Comparison of ENCODE assay signal across 18 cellular contexts in the genomic region with DNA sequence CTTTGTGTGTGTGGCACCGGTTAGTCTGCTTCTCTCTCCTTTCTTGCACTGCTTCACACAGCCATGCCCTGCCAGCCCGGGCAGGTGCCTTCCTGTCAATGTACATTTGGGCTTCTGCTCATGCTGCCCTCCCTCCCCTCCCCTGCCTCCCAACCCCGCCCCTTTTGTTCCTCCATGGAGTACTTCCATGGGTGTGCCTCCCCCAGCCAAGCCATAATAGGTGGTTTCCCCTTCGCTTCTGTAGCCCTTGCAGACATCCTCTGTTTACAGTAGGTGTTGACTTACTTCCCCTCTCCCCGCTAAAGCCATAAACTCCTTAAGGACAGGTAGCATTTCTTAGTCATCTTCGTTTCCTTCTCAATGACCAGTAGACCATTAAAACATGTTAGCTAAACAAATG. TPM values are rescaled to one million over a fixed set of nuclear protein-coding genes. Genes with fewer than 3 reads are reported as not detected.
DNase-seq lines count a peak whose midpoint lies in the region; ATAC-seq and TF ChIP-seq lines count a peak whose summit lies in the region.
"Had no signal": no experiment of that assay in that cellular context is flagged by ENCODE, and none has a peak within 500 bp of the region (broad histone marks: within the 10 kb centered on the region; RNA-seq: fewer than 3 reads in every experiment).

No MANE protein-coding gene starts in this region.

- CTCF ChIA-PET in WTC11 (lab: Charles Lee) (interaction anchor here (1.2 to 1.3 kb wide), 2 partner anchors 150 to 177 kb away, joined by 3 to 6 read pairs; no protein-coding TSS in a partner anchor), PC-9 (lab: Charles Lee) (no interaction called here)

- no peak for TF ChIP-seq CTCF in WTC11 (IDR thresholded peaks at IDR 0.05)
- no peak for TF ChIP-seq CTCF in mesothelial cell of epicardium (IDR thresholded peaks at IDR 0.05; ENCODE audit: unreplicated experiment)
- TF ChIP-seq CTCF in suprapubic skin (IDR thresholded peaks at IDR 0.05), result no peak
- TF ChIP-seq CTCF in vagina (IDR thresholded peaks at IDR 0.05), result no peak
- TF ChIP-seq CTCF in PC-9 (conservative IDR thresholded peaks at IDR 0.05), result no peak

- H2AFZ ChIP-seq in PC-9, result no peak overlapping the region

- no peaks in the 10 kb centered on the region for H3K27me3 Mint-ChIP-seq in WTC11 (ENCODE audit: low read depth)
- H3K27me3 Mint-ChIP-seq in mesothelial cell of epicardium (ENCODE audit: low read depth), result no peaks in the 10 kb centered on the region
- H3K27me3 Mint-ChIP-seq: effector memory CD8-positive, alpha-beta T cell; naive thymus-derived CD4-positive, alpha-beta T cell; stimulated activated naive B cell treated with anti-CD40 and anti-IgM and Interleukin-4, amounts not matched to agents 10 μg/mL and 1 μg/mL and 100 μg/mL, for 72 hours had no signal

- TF ChIP-seq EP300 in suprapubic skin (IDR thresholded peaks at IDR 0.05), result no peak

- POLR2A ChIA-PET in WTC11 (lab: Charles Lee) (no interaction called here), PC-9 (lab: Charles Lee; ENCODE audit: unreplicated experiment) (no interaction called here)

- no peak overlapping the region for H3K4me2 ChIP-seq in PC-9
- H3K4me2 ChIP-seq: smooth muscle cell had no signal

- H3K27ac Mint-ChIP-seq in WTC11 (peak overlapping the region; percentile 52), mesothelial cell of epicardium (peak overlapping the region; percentile 34)
- H3K27ac Mint-ChIP-seq: naive thymus-derived CD4-positive, alpha-beta T cell; stimulated activated naive B cell treated with anti-CD40 and anti-IgM and Interleukin-4, amounts not matched to agents 10 μg/mL and 1 μg/mL and 100 μg/mL, for 72 hours had no signal

- H3K4me3 Mint-ChIP-seq in WTC11, result no peak overlapping the region
- no peak overlapping the region for H3K4me3 Mint-ChIP-seq in mesothelial cell of epicardium
- H3K4me3 Mint-ChIP-seq: activated T-cell treated with anti-CD3 and anti-CD28 coated beads, Interleukin-2, amount 50 U/mL, for 4 hours; effector memory CD8-positive, alpha-beta T cell; naive thymus-derived CD4-positive, alpha-beta T cell; stimulated activated naive B cell treated with anti-CD40 and anti-IgM and Interleukin-4, amounts not matched to agents 10 μg/mL and 1 μg/mL and 100 μg/mL, for 72 hours had no signal

- H3K36me3 ChIP-seq in suprapubic skin, result peaks cover 99% of the 10 kb centered on the region
- peaks cover 0 to 89% of the 10 kb centered on the region in 2 donors for H3K36me3 ChIP-seq in vagina
- H3K36me3 ChIP-seq in PC-9 (ENCODE audit: low read depth), result peaks cover 28% of the 10 kb centered on the region

- H3K4me3 ChIP-seq in suprapubic skin (no peak overlapping the region), vagina (no peak overlapping the region), PC-9 (no peak overlapping the region)
- H3K4me3 ChIP-seq: SK-N-MC, smooth muscle cell had no signal

- no peak for TF ChIP-seq POLR2A in suprapubic skin (IDR thresholded peaks at IDR 0.05)
- TF ChIP-seq POLR2A in vagina (IDR thresholded peaks at IDR 0.05), result no peak

- WGBS in suprapubic skin, result 50% methylated on average over 6 of the region's 6 CpGs

- no peaks in the 10 kb centered on the region for H3K9me2 ChIP-seq in PC-9 (ENCODE audit: insufficient read depth)

- intact Hi-C loops in vagina (cut with DNase I) (no loop called here), PC-9 (cut with micrococcal nuclease; ENCODE audit: unreplicated experiment) (no loop called here)

- H4K20me1 ChIP-seq in PC-9 (ENCODE audit: insufficient read depth), result no peaks in the 10 kb centered on the region

- H3K9me3 Mint-ChIP-seq in WTC11, result no peaks in the 10 kb centered on the region
- no peaks in the 10 kb centered on the region for H3K9me3 Mint-ChIP-seq in mesothelial cell of epicardium
- H3K9me3 Mint-ChIP-seq: activated T-cell treated with anti-CD3 and anti-CD28 coated beads, Interleukin-2, amount 50 U/mL, for 4 hours; effector memory CD8-positive, alpha-beta T cell; stimulated activated naive B cell treated with anti-CD40 and anti-IgM and Interleukin-4, amounts not matched to agents 10 μg/mL and 1 μg/mL and 100 μg/mL, for 72 hours had no signal

- H3K4me1 ChIP-seq in suprapubic skin (peaks cover 10% of the 10 kb centered on the region), vagina (no peaks in the 10 kb centered on the region), PC-9 (replicated peaks; ENCODE audit: insufficient read depth) (no peaks in the 10 kb centered on the region)

- H3K9me3 ChIP-seq in suprapubic skin (no peaks in the 10 kb centered on the region), vagina (no peaks in the 10 kb centered on the region), PC-9 (ENCODE audit: insufficient read depth, low read depth) (no peaks in the 10 kb centered on the region)

- H3K4me1 Mint-ChIP-seq in WTC11 (no peaks in the 10 kb centered on the region; the same call in 1 of the 2 replicates), mesothelial cell of epicardium (no peaks in the 10 kb centered on the region)

- peaks cover 50% of the 10 kb centered on the region for H3K36me3 Mint-ChIP-seq in WTC11
- H3K36me3 Mint-ChIP-seq in mesothelial cell of epicardium, result peaks cover 46% of the 10 kb centered on the region

- DNase-seq in NCI-H1417 (lab: John Stamatoyannopoulos, UW) (peak; percentile 42 to 69 (median 54)), NCI-H1417 treated with DMSO at 0.1 percent for 48 hours (lab: John Stamatoyannopoulos, UW) (no peak), LoVo (ENCODE audit: low spot score) (peak; percentile 9), WTC11 (ENCODE audit: low spot score) (no peak), mesothelial cell of epicardium (ENCODE audit: low spot score in 2 of 2, unreplicated experiment in 2 of 2) (no peak), suprapubic skin (ENCODE audit: low spot score in 2 of 2) (no peak), vagina (ENCODE audit: extremely low spot score in 2 of 2) (no peak), PC-9 (no peak)
- DNase-seq: 8988T; activated T-cell treated with anti-CD3 and anti-CD28 coated beads, Interleukin-2, amount 50 U/mL, for 4 hours; effector memory CD8-positive, alpha-beta T cell; naive thymus-derived CD4-positive, alpha-beta T cell; NCI-H345; stimulated activated naive B cell treated with anti-CD40 and anti-IgM and Interleukin-4, amounts not matched to agents 10 μg/mL and 1 μg/mL and 100 μg/mL, for 72 hours; trophoblast cell had no signal

- H3K27ac ChIP-seq in suprapubic skin, result no peak overlapping the region
- H3K27ac ChIP-seq in vagina, result no peak overlapping the region
- H3K27ac ChIP-seq in PC-9, result no peak overlapping the region
- H3K27ac ChIP-seq: C4-2B, SK-N-MC had no signal

- no peaks in the 10 kb centered on the region for H3F3A ChIP-seq in PC-9 (ENCODE audit: insufficient read depth, low read depth)

- peak; percentile 61 for ATAC-seq in WTC11
- ATAC-seq: activated T-cell treated with anti-CD3 and anti-CD28 coated beads, Interleukin-2, amount 50 U/mL, for 4 hours; effector memory CD8-positive, alpha-beta T cell; naive thymus-derived CD4-positive, alpha-beta T cell; stimulated activated naive B cell treated with anti-CD40 and anti-IgM and Interleukin-4, amounts not matched to agents 10 μg/mL and 1 μg/mL and 100 μg/mL, for 72 hours had no signal

- no peaks in the 10 kb centered on the region for H3K27me3 ChIP-seq in suprapubic skin
- H3K27me3 ChIP-seq in vagina, result no peaks in the 10 kb centered on the region
- H3K27me3 ChIP-seq in PC-9 (ENCODE audit: insufficient read depth, low read depth), result no peaks in the 10 kb centered on the region

- no TSS peak for BruUV-seq in PC-9 (replicated peaks; lab: Mats Ljungman, UMichigan)

- no peaks in the 10 kb centered on the region for H3K79me2 ChIP-seq in PC-9 (ENCODE audit: low read depth)

TF ChIP-seq in WTC11, 78 proteins besides CTCF, POLR2A, EP300 and RAD21:
- TF ChIP-seq JAZF1 (CRISPR knock-in tag; IDR thresholded peaks at IDR 0.05) (no peak), FOXP1 (CRISPR knock-in tag; IDR thresholded peaks at IDR 0.05; ENCODE audit: borderline replicate concordance) (no peak)

RNA-seq across cellular contexts. Expression of gene CRTC3, which starts 31.8 kb away (rescaled TPM):
- total RNA-seq in WTC11 (2021) (7.4 to 8.4 TPM (median 7.9 TPM) in 3 replicates), mesothelial cell of epicardium (52.9 to 57.1 TPM (median 56.6 TPM) in 3 replicates), suprapubic skin (10 to 100 TPM; 23.6 to 50.4 (median 33.4) TPM), vagina (43.5 TPM), PC-9 (2021) (18.6 and 22.4 TPM in 2 replicates)

Comparison
In these comparisons a context has a peak if more than half of its experiments do, and no peak if none do; other contexts are left out.
1. DNase-seq: peak in NCI-H1417 (3 of 3) and LoVo (single experiment); none in NCI-H1417 treated with DMSO at 0.1 percent for 48 hours (single experiment), WTC11 (single experiment), mesothelial cell of epicardium (0 of 2), suprapubic skin (0 of 2), vagina (0 of 2) and PC-9 (0 of 2).